8 cellular contexts compared by ENCODE assay signal in the genomic region with DNA sequence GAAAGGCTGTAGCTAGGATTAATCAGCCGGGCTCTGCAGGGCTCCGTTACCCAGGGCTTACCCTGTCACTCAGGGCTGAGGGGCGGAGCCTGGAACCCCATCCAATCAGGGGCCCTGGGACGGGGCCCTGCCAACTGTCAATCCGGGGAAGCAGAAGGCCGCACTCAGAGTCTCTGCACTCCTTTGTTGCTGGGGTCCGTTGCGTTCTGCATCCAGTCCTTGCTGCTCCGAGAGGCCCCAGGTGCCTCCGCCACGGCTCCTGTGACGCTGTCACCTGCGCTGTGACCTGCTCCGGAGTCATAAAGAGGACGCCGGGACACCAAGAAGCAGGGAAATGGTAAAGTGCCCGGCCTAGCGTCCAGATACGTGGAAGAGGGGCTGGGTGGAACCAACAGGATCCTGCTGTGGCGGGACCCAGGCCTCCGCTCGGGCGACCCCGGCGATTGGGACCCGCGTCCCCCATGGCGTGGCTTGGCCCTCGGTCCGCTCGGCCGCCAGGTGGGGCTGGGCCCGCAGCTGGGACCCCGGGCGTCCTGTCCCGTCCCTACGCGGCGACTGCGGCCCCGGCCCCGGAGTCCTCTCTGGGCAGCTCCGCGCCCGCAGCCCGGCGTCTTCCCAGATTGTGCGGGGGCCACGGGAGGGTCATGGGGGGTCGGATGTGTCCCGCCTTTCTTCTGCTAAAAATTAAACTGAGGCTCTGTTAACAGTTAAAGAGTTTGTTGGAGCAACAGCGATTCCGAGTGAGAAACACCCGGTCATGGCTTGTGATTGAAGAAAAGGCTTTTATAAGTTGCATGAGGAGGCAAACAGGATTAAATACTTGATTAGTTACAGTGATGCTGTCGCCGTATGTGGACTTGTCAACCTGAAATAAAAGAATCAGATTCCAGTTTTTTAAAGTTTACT. TPM values are rescaled to one million over a fixed set of nuclear protein-coding genes. Genes with fewer than 3 reads are reported as not detected.
DNase-seq lines count a peak whose midpoint lies in the region; ATAC-seq and TF ChIP-seq lines count a peak whose summit lies in the region.

A gene (plus strand): TSS at position 133 of the 906 bp plus-strand sequence. CDS start 7,431 bp downstream, outside the sequence.

- H3K27me3 Mint-ChIP-seq in neural crest cell (ENCODE audit: low read depth) = peaks cover 21% of the 10 kb centered on the region
- H3K27me3 Mint-ChIP-seq in stimulated activated naive CD8-positive, alpha-beta T cell treated with anti-CD3 and anti-CD28 coated beads, Interleukin-15, Interleukin-2, amounts not matched to agents 100 ng/mL and 50 ng/mL, for 24 hours = no peaks in the 10 kb centered on the region

- peak within 1 kb of the TSS; percentile 60 to 83 for H3K4me3 ChIP-seq in foreskin fibroblast (ENCODE audit: low read depth in 1 of 2, low read length in 2 of 2)

- H3K4me1 Mint-ChIP-seq in neural crest cell = peaks cover 18% of the 10 kb centered on the region
- H3K4me1 Mint-ChIP-seq in stimulated activated naive CD8-positive, alpha-beta T cell treated with anti-CD3 and anti-CD28 coated beads, Interleukin-15, Interleukin-2, amounts not matched to agents 100 ng/mL and 50 ng/mL, for 24 hours (ENCODE audit: low read depth) = peaks cover 19% of the 10 kb centered on the region

- no peaks in the 10 kb centered on the region for H3K36me3 ChIP-seq in KOPT-K1 (ENCODE audit: insufficient read depth, low read length)

- H3K36me3 Mint-ChIP-seq in neural crest cell (ENCODE audit: low read depth) = peaks cover 20% of the 10 kb centered on the region
- peaks cover 4% of the 10 kb centered on the region for H3K36me3 Mint-ChIP-seq in stimulated activated naive CD8-positive, alpha-beta T cell treated with anti-CD3 and anti-CD28 coated beads, Interleukin-15, Interleukin-2, amounts not matched to agents 100 ng/mL and 50 ng/mL, for 24 hours (ENCODE audit: low read depth)

- peak; percentile 94 for ATAC-seq in GM21515 (IDR thresholded peaks at IDR 0.05; ENCODE audit: unreplicated experiment)

- H3K9me3 Mint-ChIP-seq in neural crest cell = peaks cover 7% of the 10 kb centered on the region
- peaks cover 4% of the 10 kb centered on the region for H3K9me3 Mint-ChIP-seq in stimulated activated naive CD8-positive, alpha-beta T cell treated with anti-CD3 and anti-CD28 coated beads, Interleukin-15, Interleukin-2, amounts not matched to agents 100 ng/mL and 50 ng/mL, for 24 hours

- peak within 1 kb of the TSS; percentile 95 for H3K4me3 Mint-ChIP-seq in neural crest cell
- peak within 1 kb of the TSS; percentile 83 for H3K4me3 Mint-ChIP-seq in stimulated activated naive CD8-positive, alpha-beta T cell treated with anti-CD3 and anti-CD28 coated beads, Interleukin-15, Interleukin-2, amounts not matched to agents 100 ng/mL and 50 ng/mL, for 24 hours

- TF ChIP-seq CTCF in RWPE1 (conservative IDR thresholded peaks at IDR 0.05; ENCODE audit: low read depth) (0 out of 2 replicates have a peak, but pooled peaks have one; percentile 20), foreskin fibroblast (IDR thresholded peaks at IDR 0.05; ENCODE audit: low read depth, low read length) (peak; percentile 17), neural crest cell (conservative IDR thresholded peaks at IDR 0.05) (peak; percentile 61)

- CTCF ChIA-PET in RWPE1 (lab: Yijun Ruan, JAX) = interaction anchor here (0.6 to 2.7 kb wide), 10 partner anchors 11 to 822 kb away, joined by 3 to 28 read pairs (median 6); a partner anchor contains a TSS

- POLR2A ChIA-PET in RWPE1 (lab: Yijun Ruan, JAX; ENCODE audit: low non-redundant PET) = no interaction called here

- H3K27ac ChIP-seq in KOPT-K1 (ENCODE audit: low read depth, low read length, poor library complexity, severe bottlenecking) (peak within 1 kb of the TSS; percentile 69), RWPE1 (peak within 1 kb of the TSS; percentile 67)

- peaks cover 19% of the 10 kb centered on the region for H3K9me3 ChIP-seq in KOPT-K1 (ENCODE audit: insufficient read depth, low read length, poor library complexity, severe bottlenecking)

- DNase-seq in DMS 273 (lab: John Stamatoyannopoulos, UW; ENCODE audit: unreplicated experiment) (peak; percentile 97), RWPE1 (ENCODE audit: low spot score) (peak; percentile 97), foreskin fibroblast (peak; percentile 89 to 96), neural crest cell (ENCODE audit: low read depth, low spot score) (peak; percentile 88)
- DNase-seq in activated effector memory CD4-positive, alpha-beta T cell treated with anti-CD3 and anti-CD28 coated beads, Interleukin-2, amount 50 U/mL, for 16 hours = peak; percentile 94

- peak within 1 kb of the TSS; percentile 99 for H3K27ac Mint-ChIP-seq in neural crest cell (ENCODE audit: unreplicated experiment)
- no peak within 1 kb of the TSS for H3K27ac Mint-ChIP-seq in stimulated activated naive CD8-positive, alpha-beta T cell treated with anti-CD3 and anti-CD28 coated beads, Interleukin-15, Interleukin-2, amounts not matched to agents 100 ng/mL and 50 ng/mL, for 24 hours

RNA-seq across cellular contexts. Expression of the gene that starts here (rescaled TPM):
- 8.8 and 9.8 TPM in 2 replicates for total RNA-seq in neural crest cell

Comparison
In these comparisons a context has a peak if more than half of its experiments do, and no peak if none do; other contexts are left out.
1. Peak in every context shown above with its lines: DNase-seq, ATAC-seq, H3K4me3 ChIP-seq and H3K27ac ChIP-seq.